In genomic region chr7:7103343-7104313, GRCh38 we compare ENCODE assay signal across 8 cellular contexts.
DNase-seq lines count a peak whose midpoint lies in the region; ATAC-seq, FAIRE-seq and TF ChIP-seq lines count a peak whose summit lies in the region.

No MANE protein-coding gene starts in this region.

- TF ChIP-seq CTCF in AG10803 (conservative IDR thresholded peaks at IDR 0.05; ENCODE audit: low read length) (peak; percentile 74), esophagus squamous epithelium (IDR thresholded peaks at IDR 0.05) (peak in 5 of 6 experiments; percentile 53 to 75 (median 68)), neural cell (IDR thresholded peaks at IDR 0.05; ENCODE audit: poor library complexity, severe bottlenecking) (no peak)

- no peaks in the 10 kb centered on the region for H3K9me2 ChIP-seq in neural cell (ENCODE audit: insufficient read depth, low read length)

- H3K4me1 ChIP-seq in esophagus squamous epithelium, result peaks cover 14 to 39% (median 15%) of the 10 kb centered on the region in 3 donors

- peak; percentile 70 for ATAC-seq in SK-N-SH treated with all-trans-retinoic acid at 6 μM for 48 hours

- no peak for TF ChIP-seq RAD21 in neural cell (conservative IDR thresholded peaks at IDR 0.05)

- H4K20me1 ChIP-seq in neural cell (ENCODE audit: insufficient read depth), result no peaks in the 10 kb centered on the region

- peak; percentile 38 for FAIRE-seq in GM12892 (lab: Jason Lieb, UNC)

- 74 to 76% methylated on average over 27 to 29 of the region's 29 CpGs for WGBS in esophagus squamous epithelium, 2 donors

- peak; percentile 83 for DNase-seq in AG10803 (ENCODE audit: low read depth)
- DNase-seq in GM12892 (ENCODE audit: insufficient read length), result peak; percentile 15
- DNase-seq in MV-4-11 (lab: John Stamatoyannopoulos, UW), result peak; percentile 63
- DNase-seq in esophagus squamous epithelium (lab: John Stamatoyannopoulos, UW), result no peak
- DNase-seq in mesenteric fat pad (ENCODE audit: low spot score), result no peak
- no peak for DNase-seq in stimulated activated CD4-positive, alpha-beta T cell treated with anti-CD3 and anti-CD28 coated beads, Interleukin-4, amount 100 ng/mL, for 24 hours

- TF ChIP-seq POLR2A in GM12892 (IDR thresholded peaks at IDR 0.05; ENCODE audit: low read depth, low read length), result no peak
- no peak for TF ChIP-seq POLR2A in esophagus squamous epithelium (IDR thresholded peaks at IDR 0.05)

- no peak for TF ChIP-seq EP300 in neural cell (conservative IDR thresholded peaks at IDR 0.05; ENCODE audit: poor library complexity, severe bottlenecking)

- H3K9me3 ChIP-seq in esophagus squamous epithelium (peaks cover 0 to under 1% (median 0%) of the 10 kb centered on the region in 3 donors), neural cell (ENCODE audit: low read length) (no peaks in the 10 kb centered on the region)

- H3K27me3 ChIP-seq in esophagus squamous epithelium, result no peaks in the 10 kb centered on the region
- no peaks in the 10 kb centered on the region for H3K27me3 ChIP-seq in neural cell (ENCODE audit: insufficient read depth, low read depth, low read length)

- no peak overlapping the region for H3K9ac ChIP-seq in neural cell (ENCODE audit: low read length)

- intact Hi-C loops in esophagus squamous epithelium (cut with DNase I), result loop anchor here (10.0 kb wide), 1 partner anchor 431 kb away; the partner anchor contains the start of gene COL28A1

- H3K36me3 ChIP-seq in esophagus squamous epithelium (no peaks in the 10 kb centered on the region), neural cell (ENCODE audit: insufficient read depth, low read length) (no peaks in the 10 kb centered on the region)

- no peaks in the 10 kb centered on the region for H3F3A ChIP-seq in neural cell (ENCODE audit: insufficient read depth, low read length, poor library complexity, severe bottlenecking)

- H3K79me2 ChIP-seq in neural cell (replicated peaks; ENCODE audit: insufficient read depth, low read length), result no peaks in the 10 kb centered on the region

- H3K27ac ChIP-seq in esophagus squamous epithelium (peak overlapping the region; percentile 23 to 71 (median 62)), neural cell (ENCODE audit: low read length) (no peak overlapping the region)

- H2AFZ ChIP-seq in neural cell (ENCODE audit: low read depth, low read length), result no peak overlapping the region

- H3K4me2 ChIP-seq in neural cell (ENCODE audit: low read length), result no peak overlapping the region

- no peak overlapping the region for H3K4me3 ChIP-seq in AG10803 (ENCODE audit: low read length)
- peak overlapping the region in 3 of 4 donors; percentile 13 to 45 (median 21) for H3K4me3 ChIP-seq in esophagus squamous epithelium
- H3K4me3 ChIP-seq in neural cell (ENCODE audit: low read length), result no peak overlapping the region

TF ChIP-seq in SK-N-SH treated with all-trans-retinoic acid at 6 μM for 48 hours, 23 proteins besides CTCF, POLR2A, EP300 and RAD21 (continues in another document):
- no peak for TF ChIP-seq CSRNP3 (CRISPR knock-in tag; IDR thresholded peaks at IDR 0.05)
- no peak for TF ChIP-seq ZFP3 (CRISPR knock-in tag; IDR thresholded peaks at IDR 0.05)
- no peak for TF ChIP-seq BACH2 (CRISPR knock-in tag; IDR thresholded peaks at IDR 0.05; ENCODE audit: borderline replicate concordance)
- no peak for TF ChIP-seq TSHZ2 (CRISPR knock-in tag; IDR thresholded peaks at IDR 0.05)
- no peak for TF ChIP-seq RARB (CRISPR knock-in tag; IDR thresholded peaks at IDR 0.05)
- TF ChIP-seq ARNTL (CRISPR knock-in tag; IDR thresholded peaks at IDR 0.05; ENCODE audit: borderline replicate concordance, low read depth), result no peak
- no peak for TF ChIP-seq OSR1 (CRISPR knock-in tag; IDR thresholded peaks at IDR 0.05)
- TF ChIP-seq TCF4 (CRISPR knock-in tag; IDR thresholded peaks at IDR 0.05; ENCODE audit: borderline replicate concordance), result no peak
- no peak for TF ChIP-seq ZFP30 (CRISPR knock-in tag; IDR thresholded peaks at IDR 0.05)
- TF ChIP-seq ZC3H10 (CRISPR knock-in tag; IDR thresholded peaks at IDR 0.05), result no peak

TF ChIP-seq in neural cell, 6 proteins besides CTCF, POLR2A, EP300 and RAD21:
- TF ChIP-seq MXI1 (conservative IDR thresholded peaks at IDR 0.05; ENCODE audit: poor library complexity, severe bottlenecking), result no peak
- TF ChIP-seq TAF1 (IDR thresholded peaks at IDR 0.05; ENCODE audit: low read depth), result no peak
- TF ChIP-seq SMC3 (conservative IDR thresholded peaks at IDR 0.05; ENCODE audit: poor library complexity), result peak; percentile 28
- TF ChIP-seq, protein P1, sequence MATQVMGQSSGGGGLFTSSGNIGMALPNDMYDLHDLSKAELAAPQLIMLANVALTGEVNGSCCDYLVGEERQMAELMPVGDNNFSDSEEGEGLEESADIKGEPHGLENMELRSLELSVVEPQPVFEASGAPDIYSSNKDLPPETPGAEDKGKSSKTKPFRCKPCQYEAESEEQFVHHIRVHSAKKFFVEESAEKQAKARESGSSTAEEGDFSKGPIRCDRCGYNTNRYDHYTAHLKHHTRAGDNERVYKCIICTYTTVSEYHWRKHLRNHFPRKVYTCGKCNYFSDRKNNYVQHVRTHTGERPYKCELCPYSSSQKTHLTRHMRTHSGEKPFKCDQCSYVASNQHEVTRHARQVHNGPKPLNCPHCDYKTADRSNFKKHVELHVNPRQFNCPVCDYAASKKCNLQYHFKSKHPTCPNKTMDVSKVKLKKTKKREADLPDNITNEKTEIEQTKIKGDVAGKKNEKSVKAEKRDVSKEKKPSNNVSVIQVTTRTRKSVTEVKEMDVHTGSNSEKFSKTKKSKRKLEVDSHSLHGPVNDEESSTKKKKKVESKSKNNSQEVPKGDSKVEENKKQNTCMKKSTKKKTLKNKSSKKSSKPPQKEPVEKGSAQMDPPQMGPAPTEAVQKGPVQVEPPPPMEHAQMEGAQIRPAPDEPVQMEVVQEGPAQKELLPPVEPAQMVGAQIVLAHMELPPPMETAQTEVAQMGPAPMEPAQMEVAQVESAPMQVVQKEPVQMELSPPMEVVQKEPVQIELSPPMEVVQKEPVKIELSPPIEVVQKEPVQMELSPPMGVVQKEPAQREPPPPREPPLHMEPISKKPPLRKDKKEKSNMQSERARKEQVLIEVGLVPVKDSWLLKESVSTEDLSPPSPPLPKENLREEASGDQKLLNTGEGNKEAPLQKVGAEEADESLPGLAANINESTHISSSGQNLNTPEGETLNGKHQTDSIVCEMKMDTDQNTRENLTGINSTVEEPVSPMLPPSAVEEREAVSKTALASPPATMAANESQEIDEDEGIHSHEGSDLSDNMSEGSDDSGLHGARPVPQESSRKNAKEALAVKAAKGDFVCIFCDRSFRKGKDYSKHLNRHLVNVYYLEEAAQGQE (IDR thresholded peaks at IDR 0.05; ENCODE audit: borderline replicate concordance), result no peak
- TF ChIP-seq EZH2 (IDR thresholded peaks at IDR 0.05; ENCODE audit: borderline replicate concordance, insufficient read depth, low read length, poor library complexity, severe bottlenecking), result no peak
- TF ChIP-seq POLR2AphosphoS5 (IDR thresholded peaks at IDR 0.05), result no peak

Comparison
In these comparisons a context has a peak if more than half of its experiments do, and no peak if none do; other contexts are left out.
1. DNase-seq: peak in AG10803 (single experiment), GM12892 (single experiment) and MV-4-11 (single experiment); none in esophagus squamous epithelium (single experiment), mesenteric fat pad (single experiment) and stimulated activated CD4-positive, alpha-beta T cell treated with anti-CD3 and anti-CD28 coated beads, Interleukin-4, amount 100 ng/mL, for 24 hours (single experiment).
2. H3K4me3 ChIP-seq: peak in esophagus squamous epithelium (3 of 4); none in AG10803 (single experiment) and neural cell (single experiment).